In genomic region chr11:85960678-85961077, GRCh38 we compare ENCODE assay signal across 21 cellular contexts.
DNase-seq lines count a peak whose midpoint lies in the region; ATAC-seq lines count a peak whose summit lies in the region.
"Had no signal": no experiment of that assay in that cellular context is flagged by ENCODE, and none has a peak within 500 bp of the region (broad histone marks: within the 10 kb centered on the region; RNA-seq: fewer than 3 reads in every experiment).

No MANE protein-coding gene starts in this region.

- peaks cover 63% of the 10 kb centered on the region for H3K36me3 ChIP-seq in Karpas-422 (ENCODE audit: insufficient read depth, low read length)
- H3K36me3 ChIP-seq: uterus had no signal

- H3K27me3 ChIP-seq in Karpas-422 (ENCODE audit: low read length): no peaks in the 10 kb centered on the region
- H3K27me3 ChIP-seq: hepatocyte, MG63, uterus had no signal

- H3K4me1 ChIP-seq in Karpas-422 (ENCODE audit: low read length): no peaks in the 10 kb centered on the region

- CTCF ChIA-PET in activated CD4-positive, alpha-beta T cell treated with anti-CD3 and anti-CD28 coated beads for 36 hours (lab: Charles Lee): interaction anchor here (1.0 kb wide), 1 partner anchor 106 kb away, joined by 3 read pairs; no protein-coding TSS in a partner anchor

- H3K9me2 ChIP-seq in Karpas-422 (replicated peaks; ENCODE audit: insufficient read depth, low read length): no peaks in the 10 kb centered on the region

- H4K20me1 ChIP-seq in Karpas-422 (ENCODE audit: insufficient read depth, low read depth, low read length): no peaks in the 10 kb centered on the region

- H3K27ac ChIP-seq in Karpas-422 (ENCODE audit: low read length): no peak overlapping the region
- H3K27ac ChIP-seq: A549, hepatocyte, uterus had no signal

- no peak overlapping the region for H3K4me3 ChIP-seq in Karpas-422 (ENCODE audit: low read length)
- H3K4me3 ChIP-seq: A549, hepatocyte, MG63, uterus had no signal

- H3K27me3 Mint-ChIP-seq in activated CD4-positive, alpha-beta T cell treated with anti-CD3 and anti-CD28 coated beads for 36 hours: no peaks in the 10 kb centered on the region
- no peaks in the 10 kb centered on the region for H3K27me3 Mint-ChIP-seq in activated T-helper 2 cell treated with anti-CD3 and anti-CD28 coated beads, Interferon-gamma antibody, Interleukin-2, Interleukin-4, amounts not matched to agents 10 μg/mL and 5 μg/mL and 100 μg/mL, durations not matched to agents 14 hours and 24 hours and 36 hours (ENCODE audit: low read depth)
- no peaks in the 10 kb centered on the region for H3K27me3 Mint-ChIP-seq in natural killer cell treated with Interleukin-12 subunit alpha and Interleukin-12 subunit beta and Interleukin-15 and Interleukin-18, amount 100 ng/mL, for 72 hours

- intact Hi-C loops in activated CD4-positive, alpha-beta T cell treated with anti-CD3 and anti-CD28 coated beads for 36 hours (cut with DNase I, micrococcal nuclease): no loop called here
- intact Hi-C loops in activated T-helper 2 cell treated with anti-CD3 and anti-CD28 coated beads, Interferon-gamma antibody, Interleukin-2, Interleukin-4, amounts not matched to agents 10 μg/mL and 5 μg/mL and 100 μg/mL, durations not matched to agents 14 hours and 24 hours and 36 hours (cut with micrococcal nuclease): no loop called here

- POLR2A ChIA-PET in activated CD4-positive, alpha-beta T cell treated with anti-CD3 and anti-CD28 coated beads for 36 hours (lab: Charles Lee): no interaction called here

- no peak overlapping the region for H3K4me2 ChIP-seq in Karpas-422 (ENCODE audit: low read depth, low read length, poor library complexity, severe bottlenecking)
- H3K4me2 ChIP-seq: A549, hepatocyte had no signal

- H3K36me3 Mint-ChIP-seq in activated CD4-positive, alpha-beta T cell treated with anti-CD3 and anti-CD28 coated beads for 36 hours (ENCODE audit: low read depth): peaks cover 76% of the 10 kb centered on the region
- H3K36me3 Mint-ChIP-seq in activated T-helper 2 cell treated with anti-CD3 and anti-CD28 coated beads, Interferon-gamma antibody, Interleukin-2, Interleukin-4, amounts not matched to agents 10 μg/mL and 5 μg/mL and 100 μg/mL, durations not matched to agents 14 hours and 24 hours and 36 hours (ENCODE audit: low read depth): peaks cover 94% of the 10 kb centered on the region
- peaks cover 38% of the 10 kb centered on the region for H3K36me3 Mint-ChIP-seq in natural killer cell treated with Interleukin-12 subunit alpha and Interleukin-12 subunit beta and Interleukin-15 and Interleukin-18, amount 100 ng/mL, for 72 hours

- H3K27ac Mint-ChIP-seq in activated CD4-positive, alpha-beta T cell treated with anti-CD3 and anti-CD28 coated beads for 36 hours: peak overlapping the region; percentile 38
- peak overlapping the region; percentile 29 for H3K27ac Mint-ChIP-seq in activated T-helper 2 cell treated with anti-CD3 and anti-CD28 coated beads, Interferon-gamma antibody, Interleukin-2, Interleukin-4, amounts not matched to agents 10 μg/mL and 5 μg/mL and 100 μg/mL, durations not matched to agents 14 hours and 24 hours and 36 hours
- peak overlapping the region; percentile 58 to 76 for H3K27ac Mint-ChIP-seq in natural killer cell treated with Interleukin-12 subunit alpha and Interleukin-12 subunit beta and Interleukin-15 and Interleukin-18, amount 100 ng/mL, for 72 hours

- no peak for ATAC-seq in activated CD4-positive, alpha-beta T cell treated with anti-CD3 and anti-CD28 coated beads for 36 hours
- peak; percentile 61 for ATAC-seq in GM21390 (IDR thresholded peaks at IDR 0.05; ENCODE audit: unreplicated experiment)
- ATAC-seq in natural killer cell treated with Interleukin-12 subunit alpha and Interleukin-12 subunit beta and Interleukin-15 and Interleukin-18, amount 100 ng/mL, for 72 hours: no peak
- ATAC-seq: A549, HepG2 had no signal

- DNase-seq in activated CD4-positive, alpha-beta T cell treated with anti-CD3 and anti-CD28 coated beads for 36 hours: no peak
- DNase-seq in activated CD4-positive, alpha-beta T cell treated with anti-CD3 and anti-CD28 coated beads for 48 hours: no peak
- no peak for DNase-seq in activated T-helper 2 cell treated with anti-CD3 and anti-CD28 coated beads, Interferon-gamma antibody, Interleukin-2, Interleukin-4, amounts not matched to agents 10 μg/mL and 5 μg/mL and 100 μg/mL, durations not matched to agents 14 hours and 24 hours and 36 hours (ENCODE audit: low spot score)
- DNase-seq in natural killer cell treated with Interleukin-12 subunit alpha and Interleukin-12 subunit beta and Interleukin-15 and Interleukin-18, amount 100 ng/mL, for 72 hours (ENCODE audit: low spot score): no peak
- DNase-seq in Karpas-422 (no peak), hypothalamus (lab: John Stamatoyannopoulos, UW) (no peak), NCI-H1105 (lab: John Stamatoyannopoulos, UW) (no peak)
- DNase-seq: activated CD4-positive, alpha-beta T cell treated with anti-CD3 and anti-CD28 coated beads, Interleukin-2, amount 50 U/mL, for 1 hour; kidney; MG63; NCI-H1930; NCI-H446; occipital lobe; OCI-M1; right cardiac atrium; SIG-M5; uterus had no signal

- H3K9me3 Mint-ChIP-seq in activated CD4-positive, alpha-beta T cell treated with anti-CD3 and anti-CD28 coated beads for 36 hours (ENCODE audit: low read depth): peaks cover 3% of the 10 kb centered on the region
- no peaks in the 10 kb centered on the region for H3K9me3 Mint-ChIP-seq in activated T-helper 2 cell treated with anti-CD3 and anti-CD28 coated beads, Interferon-gamma antibody, Interleukin-2, Interleukin-4, amounts not matched to agents 10 μg/mL and 5 μg/mL and 100 μg/mL, durations not matched to agents 14 hours and 24 hours and 36 hours
- H3K9me3 Mint-ChIP-seq in natural killer cell treated with Interleukin-12 subunit alpha and Interleukin-12 subunit beta and Interleukin-15 and Interleukin-18, amount 100 ng/mL, for 72 hours: no peaks in the 10 kb centered on the region

- no peak overlapping the region for H2AFZ ChIP-seq in Karpas-422 (ENCODE audit: low read length)
- H2AFZ ChIP-seq: hepatocyte had no signal

- H3K9me3 ChIP-seq in Karpas-422 (ENCODE audit: low read length): no peaks in the 10 kb centered on the region
- H3K9me3 ChIP-seq: A549, MG63, uterus had no signal

- peaks cover 5% of the 10 kb centered on the region for H3K4me1 Mint-ChIP-seq in activated CD4-positive, alpha-beta T cell treated with anti-CD3 and anti-CD28 coated beads for 36 hours
- H3K4me1 Mint-ChIP-seq in activated T-helper 2 cell treated with anti-CD3 and anti-CD28 coated beads, Interferon-gamma antibody, Interleukin-2, Interleukin-4, amounts not matched to agents 10 μg/mL and 5 μg/mL and 100 μg/mL, durations not matched to agents 14 hours and 24 hours and 36 hours (ENCODE audit: low read depth): peaks cover 11% of the 10 kb centered on the region
- H3K4me1 Mint-ChIP-seq in natural killer cell treated with Interleukin-12 subunit alpha and Interleukin-12 subunit beta and Interleukin-15 and Interleukin-18, amount 100 ng/mL, for 72 hours (ENCODE audit: low read depth in 2 of 2): peaks cover 30 to 45% of the 10 kb centered on the region in 2 donors

- peaks cover 39% of the 10 kb centered on the region for H3K79me2 ChIP-seq in Karpas-422 (ENCODE audit: low read length)

- H3K4me3 Mint-ChIP-seq in activated CD4-positive, alpha-beta T cell treated with anti-CD3 and anti-CD28 coated beads for 36 hours: no peak overlapping the region
- H3K4me3 Mint-ChIP-seq in activated T-helper 2 cell treated with anti-CD3 and anti-CD28 coated beads, Interferon-gamma antibody, Interleukin-2, Interleukin-4, amounts not matched to agents 10 μg/mL and 5 μg/mL and 100 μg/mL, durations not matched to agents 14 hours and 24 hours and 36 hours (ENCODE audit: low read depth): no peak overlapping the region
- H3K4me3 Mint-ChIP-seq in natural killer cell treated with Interleukin-12 subunit alpha and Interleukin-12 subunit beta and Interleukin-15 and Interleukin-18, amount 100 ng/mL, for 72 hours: peak overlapping the region; percentile 10

- no peak overlapping the region for H3K9ac ChIP-seq in Karpas-422 (ENCODE audit: low read length)
